In the genomic region with DNA sequence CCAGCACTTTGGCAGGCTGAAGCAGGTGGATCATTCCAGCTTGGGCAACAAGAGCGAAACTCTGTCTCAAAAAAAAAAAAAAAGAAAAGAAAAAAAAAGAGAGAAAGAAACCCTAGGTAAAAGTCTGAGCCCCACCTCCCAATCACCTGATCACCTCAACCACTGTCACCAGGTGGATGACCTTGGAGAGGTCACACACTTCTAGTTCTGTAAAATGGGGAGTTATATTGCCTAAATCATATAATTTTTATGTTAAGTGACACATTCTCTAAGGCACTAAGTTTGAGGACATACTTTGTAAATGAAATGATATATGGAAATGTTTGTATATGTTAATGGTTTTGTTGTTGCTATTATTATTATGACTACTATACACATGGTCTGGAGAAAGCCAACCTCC, we compare ENCODE assay signal across 9 cellular contexts. TPM values are rescaled to one million over a fixed set of nuclear protein-coding genes. Genes with fewer than 3 reads are reported as not detected.
A peak's percentile ranks its signal among the peaks of the same experiment; 100 is the strongest.
DNase-seq lines count a peak whose midpoint lies in the region; ATAC-seq and TF ChIP-seq lines count a peak whose summit lies in the region.
"Had no signal": no experiment of that assay in that cellular context is flagged by ENCODE, and none has a peak within 500 bp of the region (broad histone marks: within the 10 kb centered on the region; RNA-seq: fewer than 3 reads in every experiment).

No MANE protein-coding gene starts in this region.

- peak overlapping the region in 1 of 2 donors; percentile 41 for H3K27ac Mint-ChIP-seq in effector memory CD8-positive, alpha-beta T cell
- H3K27ac Mint-ChIP-seq in nephron = peak overlapping the region; percentile 35 to 96 (median 85)

- TF ChIP-seq CTCF in AG10803 (conservative IDR thresholded peaks at IDR 0.05; ENCODE audit: low read length) = no peak
- no peak for TF ChIP-seq CTCF in nephron (IDR thresholded peaks at IDR 0.05; ENCODE audit: unreplicated experiment in 3 of 3)
- no peak for TF ChIP-seq CTCF in foreskin fibroblast (IDR thresholded peaks at IDR 0.05; ENCODE audit: low read depth, low read length)

- DNase-seq in AG10803 (ENCODE audit: low read depth) (no peak), MG63 (no peak), retina (no peak), foreskin fibroblast (no peak), ecto neural progenitor cell (ENCODE audit: low spot score) (no peak)
- DNase-seq in effector memory CD8-positive, alpha-beta T cell = no peak
- DNase-seq: GOT3 had no signal

- peaks cover 0 to 18% of the 10 kb centered on the region in 2 donors for H3K27me3 Mint-ChIP-seq in effector memory CD8-positive, alpha-beta T cell
- H3K27me3 Mint-ChIP-seq in nephron (ENCODE audit: low read depth) = peaks cover 45% of the 10 kb centered on the region

- peaks cover 3% of the 10 kb centered on the region for H3K36me3 Mint-ChIP-seq in effector memory CD8-positive, alpha-beta T cell (ENCODE audit: insufficient read depth)
- H3K36me3 Mint-ChIP-seq in nephron (ENCODE audit: low read depth) = no peaks in the 10 kb centered on the region

- H3K4me3 Mint-ChIP-seq in effector memory CD8-positive, alpha-beta T cell = peak overlapping the region; percentile 83 to 84
- peak overlapping the region; percentile 88 to 96 (median 89) for H3K4me3 Mint-ChIP-seq in nephron

- H3K4me3 ChIP-seq in AG10803 (ENCODE audit: low read length) (0 out of 2 replicates have a peak overlapping the region, but pooled peaks have one; percentile 15), MG63 (peak overlapping the region; percentile 51; the same call in 1 of the 2 replicates), foreskin fibroblast (ENCODE audit: low read depth in 1 of 2, low read length in 2 of 2) (peak overlapping the region in 1 of 2 donors; percentile 28)

- no peak for ATAC-seq in effector memory CD8-positive, alpha-beta T cell (replicated peaks)
- no peak for ATAC-seq in HG03342 (IDR thresholded peaks at IDR 0.05; ENCODE audit: unreplicated experiment)

- no peaks in the 10 kb centered on the region for H3K27me3 ChIP-seq in MG63

- H3K36me3 ChIP-seq in MG63 = no peaks in the 10 kb centered on the region

- peaks cover 2 to 4% of the 10 kb centered on the region in 2 donors for H3K4me1 Mint-ChIP-seq in effector memory CD8-positive, alpha-beta T cell (ENCODE audit: low read depth in 2 of 2)
- H3K4me1 Mint-ChIP-seq in nephron = peaks cover 11% of the 10 kb centered on the region

- H3K9me3 ChIP-seq in MG63 = no peaks in the 10 kb centered on the region

- H3K9me3 Mint-ChIP-seq in effector memory CD8-positive, alpha-beta T cell = no peaks in the 10 kb centered on the region
- no peaks in the 10 kb centered on the region for H3K9me3 Mint-ChIP-seq in nephron

RNA-seq across cellular contexts. Expression of gene ERBB3, which starts 1.5 kb away (rescaled TPM):
- total RNA-seq in MG63 (2014; rRNA removed; shearing (Covaris generic); ENCODE audit: low replicate concordance) = 0.56 TPM in 1 of 2 replicates, not detected in the other

RNA-seq across cellular contexts. Expression of gene PA2G4, which starts 25.9 kb away (rescaled TPM):
- total RNA-seq in MG63 (2014; rRNA removed; shearing (Covaris generic); ENCODE audit: low replicate concordance) = 329 and 467 TPM in 2 replicates

RNA-seq across cellular contexts. Expression of gene RPS26, which starts 36.7 kb away (rescaled TPM):
- total RNA-seq in MG63 (2014; rRNA removed; shearing (Covaris generic); ENCODE audit: low replicate concordance) = 313 and 847 TPM in 2 replicates

RNA-seq across cellular contexts. Expression of gene RPL41, which starts 38.0 kb away (rescaled TPM):
- total RNA-seq in MG63 (2014; rRNA removed; shearing (Covaris generic); ENCODE audit: low replicate concordance) = 1,876 and 4,191 TPM in 2 replicates

RNA-seq across cellular contexts. Expression of gene ZC3H10, which starts 39.6 kb away (rescaled TPM):
- 3.5 and 5.3 TPM in 2 replicates for total RNA-seq in MG63 (2014; rRNA removed; shearing (Covaris generic); ENCODE audit: low replicate concordance)
